ENCODE assay signal across 24 cellular contexts in the genomic region with DNA sequence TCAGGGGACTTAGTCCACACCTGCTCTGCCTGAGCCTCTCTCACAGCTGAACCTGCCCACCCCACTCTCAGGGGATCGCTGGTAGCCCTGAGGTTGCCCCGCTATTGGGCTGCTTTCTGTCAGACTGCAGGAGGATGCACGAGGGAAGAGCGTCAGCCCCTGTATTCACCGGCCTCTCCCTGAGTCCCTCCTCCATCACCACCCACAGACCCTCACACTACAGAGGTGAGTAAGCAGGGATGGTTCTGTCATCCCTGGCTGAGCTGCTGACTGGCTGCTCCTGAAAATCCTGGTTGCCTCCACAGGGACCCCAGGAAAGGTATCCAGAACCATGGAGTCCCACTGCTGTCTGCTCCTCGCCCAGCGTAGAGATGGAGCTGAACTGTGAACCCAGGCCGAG.
A peak's percentile ranks its signal among the peaks of the same experiment; 100 is the strongest.
DNase-seq lines count a peak whose midpoint lies in the region; ATAC-seq, FAIRE-seq and TF ChIP-seq lines count a peak whose summit lies in the region.
"Had no signal": no experiment of that assay in that cellular context is flagged by ENCODE, and none has a peak within 500 bp of the region (broad histone marks: within the 10 kb centered on the region; RNA-seq: fewer than 3 reads in every experiment).

No MANE protein-coding gene starts in this region.

- H2AFZ ChIP-seq in IMR-90 (replicated peaks; ENCODE audit: low read length, poor library complexity) = no peak overlapping the region

- TF ChIP-seq EP300 in A549 (IDR thresholded peaks at IDR 0.05) (no peak), sigmoid colon (IDR thresholded peaks at IDR 0.05) (no peak)

- dilution Hi-C loops in IMR-90 (cut with HindIII; ENCODE audit: low sequenced_read_pairs, unreplicated experiment) = no loop called here

- no peak overlapping the region for H3K56ac ChIP-seq in IMR-90 (ENCODE audit: extremely low read depth, insufficient read depth, low read length)

- TF ChIP-seq POLR2A in A549 (IDR thresholded peaks at IDR 0.05; ENCODE audit: low read length) (no peak), IMR-90 (IDR thresholded peaks at IDR 0.05; ENCODE audit: low read depth, low read length) (no peak), sigmoid colon (IDR thresholded peaks at IDR 0.05) (no peak)

- H3K27me3 ChIP-seq in IMR-90 (ENCODE audit: control insufficient read depth, insufficient read depth, low read length) (no peaks in the 10 kb centered on the region), sigmoid colon (no peaks in the 10 kb centered on the region)

- TF ChIP-seq RAD21 in A549 (conservative IDR thresholded peaks at IDR 0.05 in 1 of 2, IDR thresholded peaks at IDR 0.05 in 1 of 2) (no peak), IMR-90 (IDR thresholded peaks at IDR 0.05; ENCODE audit: low read length) (no peak)

- H3K4me3 ChIP-seq in A549 = no peak overlapping the region
- H3K4me3 ChIP-seq in IMR-90 (ENCODE audit: insufficient read depth, low read depth, low read length) = no peak overlapping the region
- H3K4me3 ChIP-seq in sigmoid colon = no peak overlapping the region
- H3K4me3 ChIP-seq: left lung had no signal

- peaks cover 36% of the 10 kb centered on the region for H3K9me1 ChIP-seq in IMR-90 (ENCODE audit: insufficient read depth, low read length)

- H3K4me1 ChIP-seq in A549 = peaks cover 56% of the 10 kb centered on the region
- peaks cover 32% of the 10 kb centered on the region for H3K4me1 ChIP-seq in IMR-90 (ENCODE audit: control insufficient read depth, insufficient read depth, low read length)
- peaks cover 0 to 48% (median 41%) of the 10 kb centered on the region in 4 donors for H3K4me1 ChIP-seq in sigmoid colon

- H3K4ac ChIP-seq in IMR-90 (ENCODE audit: low read depth, low read length) = peak overlapping the region; percentile 99

- BruUV-seq in IMR-90 (replicated peaks; lab: Mats Ljungman, UMichigan) = no TSS peak

- intact Hi-C loops in IMR-90 (cut with micrococcal nuclease) (no loop called here), sigmoid colon (cut with DNase I) (no loop called here)

- no peak overlapping the region for H3K23ac ChIP-seq in IMR-90 (ENCODE audit: low read depth, low read length)

- H4K8ac ChIP-seq in IMR-90 (ENCODE audit: low read depth in 2 of 2, low read length in 2 of 2) = peak overlapping the region in 1 of 2 experiments; percentile 98; a peak in 3 of 4 replicates

- peak overlapping the region; percentile 92 for H2AK5ac ChIP-seq in IMR-90 (ENCODE audit: low read depth, low read length)

- H3K4me2 ChIP-seq in A549 = no peak overlapping the region
- H3K4me2 ChIP-seq in IMR-90 (ENCODE audit: low read depth, low read length) = no peak overlapping the region

- CTCF ChIA-PET in A549 (lab: Yijun Ruan, JAX) (interaction anchor here (1.0 to 11.2 kb wide), 3 partner anchors 9 to 128 kb away, joined by 3 to 91 read pairs (median 36); no protein-coding TSS in a partner anchor), IMR-90 (lab: Yijun Ruan, JAX) (no interaction called here)

- FAIRE-seq in A549 (lab: Jason Lieb, UNC) (no peak), urothelium cell line (lab: Jason Lieb, UNC) (no peak)

- H3K36me3 ChIP-seq in IMR-90 (ENCODE audit: control insufficient read depth, insufficient read depth, low read length) (no peaks in the 10 kb centered on the region), sigmoid colon (peaks cover 0 to 2% (median 0%) of the 10 kb centered on the region in 4 donors)

- H3K9ac ChIP-seq in IMR-90 (ENCODE audit: low read depth, low read length) = no peak overlapping the region

- H3K9me3 ChIP-seq in A549 (no peaks in the 10 kb centered on the region), IMR-90 (ENCODE audit: control insufficient read depth, insufficient read depth, low read length) (no peaks in the 10 kb centered on the region), sigmoid colon (no peaks in the 10 kb centered on the region)
- H3K9me3 ChIP-seq: left lung had no signal

- H2BK15ac ChIP-seq in IMR-90 (ENCODE audit: low read depth, low read length) = peak overlapping the region; percentile 97; the same call in 2 of the 3 replicates

- peak overlapping the region; percentile 48 for H2BK20ac ChIP-seq in IMR-90 (ENCODE audit: low read depth, low read length)

- peak overlapping the region; percentile 11 for H2AK9ac ChIP-seq in IMR-90 (replicated peaks; ENCODE audit: low read depth, low read length, poor library complexity)

- ATAC-seq in A549 (no peak), IMR-90 (ENCODE audit: low read depth) (no peak)
- ATAC-seq: left lung, Panc1 had no signal

- no peaks in the 10 kb centered on the region for H4K20me1 ChIP-seq in IMR-90 (ENCODE audit: insufficient read depth, low read length)

- peak overlapping the region; percentile 83 for H2BK120ac ChIP-seq in IMR-90 (ENCODE audit: low read depth, low read length)

- H3K79me1 ChIP-seq in IMR-90 (ENCODE audit: low read depth in 1 of 2, low read length in 2 of 2) = peaks cover 0 to 21% of the 10 kb centered on the region in 2 experiments; a peak in 1 of 4 replicates

- POLR2A ChIA-PET in A549 (lab: Yijun Ruan, JAX) = no interaction called here
- POLR2A ChIA-PET in IMR-90 (lab: Charles Lee; ENCODE audit: unreplicated experiment) = no interaction called here

- no peak for DNase-seq in A549 (ENCODE audit: low read depth in 1 of 2, low spot score in 1 of 2)
- DNase-seq in IMR-90 = no peak
- no peak for DNase-seq in epithelial cell of prostate (ENCODE audit: low read depth, low spot score)
- no peak for DNase-seq in sigmoid colon
- DNase-seq in medulla oblongata (ENCODE audit: extremely low spot score) = no peak
- no peak for DNase-seq in urothelium cell line (ENCODE audit: low spot score)
- no peak for DNase-seq in NCI-H1092 treated with DMSO at 0.1 percent for 48 hours (lab: John Stamatoyannopoulos, UW)
- no peak for DNase-seq in C1 segment of cervical spinal cord (lab: John Stamatoyannopoulos, UW)
- DNase-seq: ACHN; activated CD4-positive, alpha-beta memory T cell treated with anti-CD3 and anti-CD28 coated beads for 36 hours; activated CD4-positive, CD25-positive, alpha-beta regulatory T cell treated with anti-CD3 and anti-CD28 coated beads, Interleukin-2, amount 50 U/mL, for 72 hours; activated naive CD4-positive, alpha-beta T cell; CD8-positive, alpha-beta memory T cell; central memory CD4-positive, alpha-beta T cell; DMS153; endodermal cell; foreskin melanocyte; hippocampal formation; NCI-H146; NCI-H345; SIG-M5; stimulated activated CD4-positive, alpha-beta T cell treated with anti-CD3 and anti-CD28 coated beads, Interleukin-4, amount 100 ng/mL, for 24 hours had no signal

- 88% methylated on average over 3 of the region's 8 CpGs for WGBS in A549 (ENCODE audit: missing lambda C conversion rate)
- whole genome bisulfite sequencing in IMR-90 (ENCODE audit: extremely low coverage in 2 of 2, insufficient read length in 1 of 2), 2 experiments = 100% methylated on average over 3 of the region's 8 CpGs; no CpG with 5 or more reads in 1 of the 2 experiments
- 94 to 97% methylated on average over 8 of the region's 8 CpGs for whole genome bisulfite sequencing in sigmoid colon, 2 donors

- in situ Hi-C loops in IMR-90 (cut with MboI; ENCODE audit: low sequenced_read_pairs) = no loop called here

- no peak for TF ChIP-seq CTCF in A549 (IDR thresholded peaks at IDR 0.05)
- no peak for TF ChIP-seq CTCF in IMR-90 (conservative IDR thresholded peaks at IDR 0.05; ENCODE audit: low read depth, low read length)
- no peak for TF ChIP-seq CTCF in sigmoid colon (IDR thresholded peaks at IDR 0.05)

- H2BK5ac ChIP-seq in IMR-90 (ENCODE audit: low read depth, low read length, poor library complexity, severe bottlenecking) = peak overlapping the region; percentile 49

- no peak overlapping the region for H4K5ac ChIP-seq in IMR-90 (ENCODE audit: low read depth, low read length)

- H3K27ac ChIP-seq in A549 (peak overlapping the region; percentile 80 to 86), IMR-90 (ENCODE audit: insufficient read depth, low read length) (no peak overlapping the region), epithelial cell of prostate (peak overlapping the region; percentile 96), sigmoid colon (peak overlapping the region; percentile 86 to 94 (median 88))
- H3K27ac ChIP-seq: left lung had no signal

- H4K91ac ChIP-seq in IMR-90 (ENCODE audit: insufficient read depth, low read depth, low read length) = peak overlapping the region; percentile 99

- no peak overlapping the region for H3K14ac ChIP-seq in IMR-90 (replicated peaks; ENCODE audit: low read depth, low read length)

- peak overlapping the region; percentile 19; the same call in 1 of the 2 replicates for H3K18ac ChIP-seq in IMR-90 (ENCODE audit: low read depth, low read length)

TF ChIP-seq in A549, 52 proteins besides CTCF, POLR2A, EP300 and RAD21 (continues in another document):
- TF ChIP-seq CBX2 (IDR thresholded peaks at IDR 0.05; ENCODE audit: borderline replicate concordance, low read depth) (no peak), RCOR1 (IDR thresholded peaks at IDR 0.05; ENCODE audit: low read depth, low read length) (no peak), MAZ (IDR thresholded peaks at IDR 0.05; ENCODE audit: borderline replicate concordance, low read depth, low read length) (no peak), CEBPB (IDR thresholded peaks at IDR 0.05) (no peak), RARB (CRISPR knock-in tag; IDR thresholded peaks at IDR 0.05) (no peak), EHF (CRISPR knock-in tag; IDR thresholded peaks at IDR 0.05) (no peak), NPAS2 (CRISPR knock-in tag; IDR thresholded peaks at IDR 0.05; ENCODE audit: borderline replicate concordance) (no peak)
- TF ChIP-seq, protein P1, sequence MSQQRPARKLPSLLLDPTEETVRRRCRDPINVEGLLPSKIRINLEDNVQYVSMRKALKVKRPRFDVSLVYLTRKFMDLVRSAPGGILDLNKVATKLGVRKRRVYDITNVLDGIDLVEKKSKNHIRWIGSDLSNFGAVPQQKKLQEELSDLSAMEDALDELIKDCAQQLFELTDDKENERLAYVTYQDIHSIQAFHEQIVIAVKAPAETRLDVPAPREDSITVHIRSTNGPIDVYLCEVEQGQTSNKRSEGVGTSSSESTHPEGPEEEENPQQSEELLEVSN (IDR thresholded peaks at IDR 0.05; ENCODE audit: borderline replicate concordance, low read depth) = no peak

TF ChIP-seq in IMR-90, 13 proteins besides CTCF, POLR2A, EP300 and RAD21:
- TF ChIP-seq CHD1 (IDR thresholded peaks at IDR 0.05; ENCODE audit: low read depth, low read length) = no peak
